1 cellular context compared by ENCODE assay signal in genomic region chrX:41337140-41337539, GRCh38.
TF ChIP-seq lines count a peak whose summit lies in the region.

No MANE protein-coding gene starts in this region.

TF ChIP-seq in K562, 482 proteins besides CTCF, POLR2A, EP300 and RAD21:
- peak; percentile 79 for TF ChIP-seq HMBOX1 (IDR thresholded peaks at IDR 0.05)
- no peak for TF ChIP-seq RFX1 (IDR thresholded peaks at IDR 0.05)
